ENCODE assay signal across 9 cellular contexts in genomic region chr10:17232276-17232987, GRCh38. TPM values are rescaled to one million over a fixed set of nuclear protein-coding genes. Genes with fewer than 3 reads are reported as not detected.
DNase-seq lines count a peak whose midpoint lies in the region; ATAC-seq, FAIRE-seq and TF ChIP-seq lines count a peak whose summit lies in the region.
"Had no signal": no experiment of that assay in that cellular context is flagged by ENCODE, and none has a peak within 500 bp of the region (broad histone marks: within the 10 kb centered on the region; RNA-seq: fewer than 3 reads in every experiment).

No MANE protein-coding gene starts in this region.

- H2AFZ ChIP-seq in neural progenitor cell (replicated peaks): no peak overlapping the region

- H3K4me1 Mint-ChIP-seq in CD8-positive, alpha-beta memory T cell: peaks cover 47 to 72% (median 57%) of the 10 kb centered on the region in 3 donors
- H3K4me1 Mint-ChIP-seq in brain (peaks cover 63% of the 10 kb centered on the region), neural progenitor cell (peaks cover 55% of the 10 kb centered on the region), WTC11 (peaks cover 15% of the 10 kb centered on the region)

- peaks cover 0 to 9% of the 10 kb centered on the region in 2 donors for H3K27me3 Mint-ChIP-seq in CD8-positive, alpha-beta memory T cell
- H3K27me3 Mint-ChIP-seq in brain (peaks cover 17% of the 10 kb centered on the region), neural progenitor cell (ENCODE audit: insufficient read depth, low read depth) (peaks cover 18% of the 10 kb centered on the region), WTC11 (ENCODE audit: low read depth) (peaks cover 32% of the 10 kb centered on the region)

- H3K4me3 Mint-ChIP-seq in CD8-positive, alpha-beta memory T cell: peak overlapping the region; percentile 3 to 99 (median 90)
- H3K4me3 Mint-ChIP-seq in brain (peak overlapping the region; percentile 88 to 96 (median 94)), neural progenitor cell (peak overlapping the region; percentile 97), WTC11 (no peak overlapping the region)

- H4K20me1 ChIP-seq in neural progenitor cell (ENCODE audit: low read depth): peaks cover 38% of the 10 kb centered on the region

- DNase-seq in CD8-positive, alpha-beta memory T cell: no peak
- DNase-seq in neural progenitor cell (ENCODE audit: low spot score): no peak
- DNase-seq in HTR-8/SVneo (ENCODE audit: insufficient read length, low spot score): no peak
- DNase-seq in WTC11 (ENCODE audit: low spot score): no peak
- no peak for DNase-seq in NOMO-1 treated with DMSO at 0.1 percent for 48 hours (lab: John Stamatoyannopoulos, UW; ENCODE audit: unreplicated experiment)
- DNase-seq: NCI-H1105 had no signal

- no peak overlapping the region for H3K4me3 ChIP-seq in CD8-positive, alpha-beta memory T cell (ENCODE audit: low read length)
- no peak overlapping the region for H3K4me3 ChIP-seq in neural progenitor cell

- no peak overlapping the region for H3K9ac ChIP-seq in neural progenitor cell

- peaks cover 8 to 91% (median 21%) of the 10 kb centered on the region in 3 donors for H3K36me3 Mint-ChIP-seq in CD8-positive, alpha-beta memory T cell
- H3K36me3 Mint-ChIP-seq in brain (peaks cover 71% of the 10 kb centered on the region), neural progenitor cell (peaks cover 48% of the 10 kb centered on the region), WTC11 (peaks cover 29% of the 10 kb centered on the region)

- CTCF ChIA-PET in CD8-positive, alpha-beta memory T cell (lab: Charles Lee): interaction anchor here (0.7 to 3.4 kb wide), 2 partner anchors 10 to 389 kb away, joined by 3 to 16 read pairs; no protein-coding TSS in a partner anchor
- CTCF ChIA-PET in WTC11 (lab: Charles Lee): interaction anchor here (0.9 kb wide), 1 partner anchor 170 kb away, joined by 3 read pairs; no protein-coding TSS in a partner anchor

- POLR2A ChIA-PET in CD8-positive, alpha-beta memory T cell (lab: Charles Lee): no interaction called here
- POLR2A ChIA-PET in WTC11 (lab: Charles Lee): no interaction called here

- H3K27ac ChIP-seq in CD8-positive, alpha-beta memory T cell (ENCODE audit: low read depth, low read length): peak overlapping the region; percentile 3
- no peak overlapping the region for H3K27ac ChIP-seq in neural progenitor cell

- peak overlapping the region; percentile 18 to 99 (median 98) for H3K27ac Mint-ChIP-seq in CD8-positive, alpha-beta memory T cell
- peak overlapping the region in 3 of 5 experiments; percentile 13 to 98 (median 94) for H3K27ac Mint-ChIP-seq in brain
- peak overlapping the region; percentile 74 for H3K27ac Mint-ChIP-seq in neural progenitor cell
- H3K27ac Mint-ChIP-seq in WTC11: no peak overlapping the region

- no peaks in the 10 kb centered on the region for H3K9me3 ChIP-seq in CD8-positive, alpha-beta memory T cell (ENCODE audit: low read length)
- no peaks in the 10 kb centered on the region for H3K9me3 ChIP-seq in neural progenitor cell (ENCODE audit: low read depth)

- peaks cover 52% of the 10 kb centered on the region for H3F3A ChIP-seq in neural progenitor cell (ENCODE audit: low read depth)

- peaks cover 40% of the 10 kb centered on the region for H3K79me2 ChIP-seq in neural progenitor cell (ENCODE audit: low read depth)

- peaks cover 61% of the 10 kb centered on the region for H3K36me3 ChIP-seq in CD8-positive, alpha-beta memory T cell (ENCODE audit: insufficient read depth, low read length)
- peaks cover 31% of the 10 kb centered on the region for H3K36me3 ChIP-seq in neural progenitor cell

- peaks cover 44% of the 10 kb centered on the region for H3K4me1 ChIP-seq in CD8-positive, alpha-beta memory T cell (ENCODE audit: insufficient read depth, low read length)
- H3K4me1 ChIP-seq in neural progenitor cell: peaks cover 16% of the 10 kb centered on the region

- H3K9me3 Mint-ChIP-seq in CD8-positive, alpha-beta memory T cell: no peaks in the 10 kb centered on the region
- peaks cover 0 to 3% (median 0%) of the 10 kb centered on the region in 5 experiments for H3K9me3 Mint-ChIP-seq in brain
- H3K9me3 Mint-ChIP-seq in neural progenitor cell: no peaks in the 10 kb centered on the region
- H3K9me3 Mint-ChIP-seq in WTC11: no peaks in the 10 kb centered on the region

- H3K27me3 ChIP-seq in CD8-positive, alpha-beta memory T cell (ENCODE audit: insufficient read depth, low read length, poor library complexity, severe bottlenecking): no peaks in the 10 kb centered on the region
- H3K27me3 ChIP-seq in neural progenitor cell: no peaks in the 10 kb centered on the region

- H3K4me2 ChIP-seq in neural progenitor cell: no peak overlapping the region

- TF ChIP-seq CTCF in brain (conservative IDR thresholded peaks at IDR 0.05): no peak
- no peak for TF ChIP-seq CTCF in neural progenitor cell (IDR thresholded peaks at IDR 0.05)
- TF ChIP-seq CTCF in WTC11 (IDR thresholded peaks at IDR 0.05): no peak

- ATAC-seq in HG03342 (IDR thresholded peaks at IDR 0.05; ENCODE audit: unreplicated experiment) (peak; percentile 10), WTC11 (no peak), GM18511 (IDR thresholded peaks at IDR 0.05; ENCODE audit: unreplicated experiment) (no peak)

- FAIRE-seq in HTR-8/SVneo (lab: Jason Lieb, UNC): no peak

TF ChIP-seq in WTC11, 78 proteins besides CTCF, POLR2A, EP300 and RAD21:
- no peak for TF ChIP-seq FOXJ3 (CRISPR knock-in tag; IDR thresholded peaks at IDR 0.05; ENCODE audit: borderline replicate concordance)
- TF ChIP-seq ELF4 (CRISPR knock-in tag; IDR thresholded peaks at IDR 0.05; ENCODE audit: low read depth): no peak
- no peak for TF ChIP-seq GTF2I (CRISPR knock-in tag; conservative IDR thresholded peaks at IDR 0.05)
- TF ChIP-seq ZNF232 (CRISPR knock-in tag; IDR thresholded peaks at IDR 0.05): no peak
- TF ChIP-seq AFF4 (CRISPR knock-in tag; IDR thresholded peaks at IDR 0.05; ENCODE audit: borderline replicate concordance): no peak

RNA-seq across cellular contexts. Expression of gene VIM, which starts 4.4 kb away (rescaled TPM):
- 1,000 to 10,000 TPM; 1,217 to 1,243 TPM for total RNA-seq in CD8-positive, alpha-beta memory T cell
- 513 TPM for polyA plus RNA-seq in CD8-positive, alpha-beta memory T cell
- polyA plus RNA-seq in brain (ENCODE audit: insufficient read depth, low read depth, low replicate concordance): 290 TPM
- total RNA-seq in neural progenitor cell (ENCODE audit: low replicate concordance): 727 and 820 TPM in 2 replicates
- 65.0 to 74.1 TPM (median 66.2 TPM) in 3 replicates for total RNA-seq in WTC11 (2021)

RNA-seq across cellular contexts. Expression of gene TRDMT1, which starts 31.0 kb away (rescaled TPM):
- total RNA-seq in CD8-positive, alpha-beta memory T cell: 1 to 10 TPM; 7.3 to 9.8 TPM
- 8.3 TPM for polyA plus RNA-seq in CD8-positive, alpha-beta memory T cell
- polyA plus RNA-seq in brain (ENCODE audit: insufficient read depth, low read depth, low replicate concordance): 3.0 TPM
- 26.4 and 35.6 TPM in 2 replicates for total RNA-seq in neural progenitor cell (ENCODE audit: low replicate concordance)
- 10.6 to 11.7 TPM (median 11.0 TPM) in 3 replicates for total RNA-seq in WTC11 (2021)
